Comparison of ENCODE assay signal across 16 cellular contexts in the genomic region with DNA sequence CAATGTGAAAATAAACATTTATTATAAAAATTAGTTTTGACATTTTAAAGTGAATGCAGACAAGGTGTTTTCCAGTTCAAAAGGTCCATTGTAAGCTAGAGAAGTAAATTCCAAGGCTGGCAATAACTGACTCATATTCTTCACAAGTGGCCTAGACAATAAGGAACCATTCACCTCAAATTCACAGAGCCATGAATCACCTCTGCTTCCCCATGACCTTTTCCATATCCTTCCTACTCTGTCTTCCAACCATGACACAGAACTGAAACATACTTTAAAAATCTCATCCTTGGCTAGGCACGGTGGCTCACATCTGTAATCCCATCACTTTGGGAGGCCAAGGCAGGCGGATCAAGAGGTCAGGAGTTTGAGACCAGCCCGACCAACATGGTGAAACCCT. TPM values are rescaled to one million over a fixed set of nuclear protein-coding genes. Genes with fewer than 3 reads are reported as not detected.
A peak's percentile ranks its signal among the peaks of the same experiment; 100 is the strongest.
DNase-seq lines count a peak whose midpoint lies in the region; FAIRE-seq and TF ChIP-seq lines count a peak whose summit lies in the region.
"Had no signal": no experiment of that assay in that cellular context is flagged by ENCODE, and none has a peak within 500 bp of the region (broad histone marks: within the 10 kb centered on the region; RNA-seq: fewer than 3 reads in every experiment).

No MANE protein-coding gene starts in this region.

- in situ Hi-C loops in G401 (cut with HindIII; ENCODE audit: low sequenced_read_pairs): no loop called here

- no peak for TF ChIP-seq POLR2A in H54 (IDR thresholded peaks at IDR 0.05; ENCODE audit: low read depth, low read length)

- no peaks in the 10 kb centered on the region for H3K9me3 ChIP-seq in tibial artery

- FAIRE-seq in H54 (lab: Jason Lieb, UNC): peak; percentile 69
- FAIRE-seq: H1 had no signal

- H3K4me3 ChIP-seq in epithelial cell of proximal tubule (ENCODE audit: low read depth, low read length) (no peak overlapping the region), tibial artery (no peak overlapping the region)

- H3K27me3 ChIP-seq in tibial artery: no peaks in the 10 kb centered on the region

- intact Hi-C loops in tibial artery (cut with DNase I; ENCODE audit: low total_unique reads): loop anchor here (10.0 kb wide), 1 partner anchor 99 kb away; a partner anchor contains a TSS

- no peak overlapping the region for H3K27ac ChIP-seq in tibial artery

- no peaks in the 10 kb centered on the region for H3K4me1 ChIP-seq in tibial artery

- no peak for TF ChIP-seq CTCF in epithelial cell of proximal tubule (conservative IDR thresholded peaks at IDR 0.05; ENCODE audit: low read depth, low read length)
- TF ChIP-seq CTCF in tibial artery (IDR thresholded peaks at IDR 0.05): no peak

- peak; percentile 49 for DNase-seq in H54 (ENCODE audit: insufficient read length, low spot score)
- peak; percentile 81 for DNase-seq in RKO (ENCODE audit: low spot score)
- peak; percentile 96 for DNase-seq in epithelial cell of proximal tubule (ENCODE audit: low read depth)
- peak; percentile 97 for DNase-seq in renal cortical epithelial cell (ENCODE audit: low read depth)
- DNase-seq in tibial artery: no peak
- DNase-seq in NCI-H82 (lab: John Stamatoyannopoulos, UW): no peak
- DNase-seq in GM19238 (ENCODE audit: insufficient read length, low spot score): no peak
- no peak for DNase-seq in G401 (ENCODE audit: low spot score)
- DNase-seq: activated B cell treated with CpG ODN at 0.5 μM for 24 hours; CD8-positive, alpha-beta memory T cell; foreskin melanocyte; NCI-H2107; RPMI8226; stimulated activated CD4-positive, alpha-beta T cell treated with anti-CD3 and anti-CD28 coated beads, Interleukin-15, amount 100 ng/mL, for 24 hours had no signal

- H3K36me3 ChIP-seq in tibial artery: peaks cover 0 to 34% (median 0%) of the 10 kb centered on the region in 3 donors

RNA-seq across cellular contexts. Expression of a gene that starts 24.8 kb away (rescaled TPM):
- total RNA-seq in epithelial cell of proximal tubule: 42.2 and 57.8 TPM in 2 replicates
- total RNA-seq in renal cortical epithelial cell: 145 and 248 TPM in 2 replicates
- total RNA-seq in G401 (2014; rRNA removed; shearing (Covaris generic)): 47.6 and 60.7 TPM in 2 replicates

RNA-seq across cellular contexts. Expression of a gene that starts 41.6 kb away (rescaled TPM):
- total RNA-seq in epithelial cell of proximal tubule (not detected in 2 replicates), renal cortical epithelial cell (not detected in 2 replicates)
- total RNA-seq in G401 (2014; rRNA removed; shearing (Covaris generic)): not detected in 2 replicates
- total RNA-seq: activated B cell treated with CpG ODN at 0.5 μM for 24 hours; CD8-positive, alpha-beta memory T cell; cerebellum had no signal

RNA-seq across cellular contexts. Expression of a gene that starts 42.6 kb away (rescaled TPM):
- 52.0 and 148 TPM in 2 replicates for total RNA-seq in epithelial cell of proximal tubule
- total RNA-seq in renal cortical epithelial cell: 45.1 and 106 TPM in 2 replicates
- total RNA-seq in G401 (2014; rRNA removed; shearing (Covaris generic)): not detected in 2 replicates

RNA-seq across cellular contexts. Expression of a gene that starts 49.6 kb away (rescaled TPM):
- total RNA-seq in epithelial cell of proximal tubule (37.9 and 53.7 TPM in 2 replicates), renal cortical epithelial cell (61.1 and 80.9 TPM in 2 replicates)
- 95.1 and 108 TPM in 2 replicates for total RNA-seq in G401 (2014; rRNA removed; shearing (Covaris generic))

Comparison
In these comparisons a context has a peak if more than half of its experiments do, and no peak if none do; other contexts are left out.
1. DNase-seq: peak in H54 (single experiment), RKO (single experiment), epithelial cell of proximal tubule (single experiment) and renal cortical epithelial cell (single experiment); none in tibial artery (0 of 2), NCI-H82 (single experiment), GM19238 (single experiment) and G401 (single experiment).
2. RNA of a gene that starts 42.6 kb away (total RNA-seq): 52.0 to 148 TPM in epithelial cell of proximal tubule and 45.1 to 106 TPM in renal cortical epithelial cell; not detected in G401; every median in the first group is over 10 times any median in the second.